Comparison of ENCODE assay signal across 11 cellular contexts in the genomic region with DNA sequence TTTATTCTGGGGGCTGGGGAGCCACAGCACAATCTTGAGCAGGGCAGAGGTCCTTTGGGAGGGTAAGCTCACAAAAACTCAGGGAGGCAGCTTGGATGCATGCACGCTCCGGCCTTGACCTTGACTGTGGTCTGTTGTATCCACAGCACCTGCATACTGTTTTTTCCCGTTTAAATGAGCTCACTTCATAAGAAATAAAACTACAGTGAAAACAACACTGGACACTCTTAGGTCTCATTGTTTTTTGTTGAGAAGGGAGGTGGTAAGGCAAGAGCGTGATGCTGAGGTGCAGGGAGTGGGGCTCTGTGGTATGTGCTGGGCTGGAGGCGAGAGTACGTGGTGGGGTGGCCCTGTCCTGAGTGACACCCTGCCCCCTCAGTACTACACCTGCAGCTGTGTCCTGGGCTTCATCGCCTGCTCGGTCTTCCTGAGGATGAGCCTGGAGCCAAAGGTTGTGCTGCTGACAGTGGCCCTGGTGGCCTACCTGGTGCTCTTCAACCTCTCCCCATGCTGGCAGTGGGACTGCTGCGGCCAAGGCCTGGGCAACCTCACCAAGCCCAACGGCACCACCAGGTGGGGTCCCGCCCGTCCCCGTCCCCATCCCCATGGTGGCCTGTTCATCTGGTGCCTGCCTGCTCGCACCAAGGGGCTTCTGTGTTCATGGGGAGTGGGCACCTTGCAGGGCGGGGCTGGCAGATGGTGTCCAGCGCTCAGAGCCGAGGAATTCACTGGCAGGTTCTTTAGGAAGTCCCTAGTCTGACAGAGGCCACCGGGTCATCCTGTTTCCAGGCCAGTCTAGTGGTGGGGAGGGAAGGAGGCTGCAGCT. TPM values are rescaled to one million over a fixed set of nuclear protein-coding genes. Genes with fewer than 3 reads are reported as not detected.
DNase-seq lines count a peak whose midpoint lies in the region; ATAC-seq and TF ChIP-seq lines count a peak whose summit lies in the region.
"Had no signal": no experiment of that assay in that cellular context is flagged by ENCODE, and none has a peak within 500 bp of the region (broad histone marks: within the 10 kb centered on the region; RNA-seq: fewer than 3 reads in every experiment).

No MANE protein-coding gene starts in this region.

- peak; percentile 34 for DNase-seq in D341Med (ENCODE audit: low spot score)
- DNase-seq in mesenteric fat pad (ENCODE audit: low spot score): peak; percentile 72
- DNase-seq in GM10248 (ENCODE audit: extremely low spot score): no peak
- no peak for DNase-seq in SHP77 treated with DMSO at 0.1 percent for 48 hours (lab: John Stamatoyannopoulos, UW)
- DNase-seq: activated CD4-positive, alpha-beta T cell treated with anti-CD3 and anti-CD28 coated beads for 1 hour; nucleus accumbens; substantia nigra had no signal

- peaks cover 29% of the 10 kb centered on the region for H3K36me3 ChIP-seq in BLaER1

- no peak overlapping the region for H3K4me2 ChIP-seq in BLaER1

- no peak for ATAC-seq in HG03378 (IDR thresholded peaks at IDR 0.05; ENCODE audit: unreplicated experiment)
- no peak for ATAC-seq in HG03442 (IDR thresholded peaks at IDR 0.05; ENCODE audit: unreplicated experiment)

- peaks cover 16% of the 10 kb centered on the region for H3K4me1 Mint-ChIP-seq in activated naive CD8-positive, alpha-beta T cell (ENCODE audit: low read depth)

- H3K36me3 Mint-ChIP-seq in activated naive CD8-positive, alpha-beta T cell: peaks cover 2% of the 10 kb centered on the region

- no peak for TF ChIP-seq CTCF in GM10248 (IDR thresholded peaks at IDR 0.05; ENCODE audit: control extremely low read depth, extremely low read depth, low read depth, missing control alignments)

- no peak overlapping the region for H3K9ac ChIP-seq in BLaER1

- CTCF ChIA-PET in GM10248 (lab: Yijun Ruan, JAX): interaction anchor here (1.0 to 4.7 kb wide), 5 partner anchors 16 to 285 kb away, joined by 3 to 24 read pairs (median 4); a partner anchor contains a TSS

- H3K9me3 Mint-ChIP-seq in activated naive CD8-positive, alpha-beta T cell (ENCODE audit: low read depth): no peaks in the 10 kb centered on the region

- H4K20me1 ChIP-seq in BLaER1: peaks cover 28% of the 10 kb centered on the region

- H3K4me1 ChIP-seq in BLaER1: peaks cover 75% of the 10 kb centered on the region

- H3K9me3 ChIP-seq in BLaER1: no peaks in the 10 kb centered on the region

- no peaks in the 10 kb centered on the region for H3K27me3 ChIP-seq in BLaER1

- H3K4me3 ChIP-seq in BLaER1: no peak overlapping the region

- H3K27ac ChIP-seq in BLaER1: peak overlapping the region; percentile 56; the same call in 1 of the 2 replicates

- no peaks in the 10 kb centered on the region for H3K27me3 Mint-ChIP-seq in activated naive CD8-positive, alpha-beta T cell

- peak overlapping the region; percentile 58 for H3K27ac Mint-ChIP-seq in activated naive CD8-positive, alpha-beta T cell

- POLR2A ChIA-PET in GM10248 (lab: Yijun Ruan, JAX): no interaction called here

- no peak overlapping the region for H3K4me3 Mint-ChIP-seq in activated naive CD8-positive, alpha-beta T cell

RNA-seq across cellular contexts. Expression of a gene that starts 44.2 kb away (rescaled TPM):
- total RNA-seq in mesenteric fat pad: 26.8 TPM

RNA-seq across cellular contexts. Expression of a gene that starts 58.3 kb away (rescaled TPM):
- 52.6 TPM for total RNA-seq in mesenteric fat pad

Comparison
In these comparisons a context has a peak if more than half of its experiments do, and no peak if none do; other contexts are left out.
1. DNase-seq: peak in D341Med (single experiment) and mesenteric fat pad (single experiment); none in GM10248 (single experiment) and SHP77 treated with DMSO at 0.1 percent for 48 hours (single experiment).